20 cellular contexts compared by ENCODE assay signal in the genomic region with DNA sequence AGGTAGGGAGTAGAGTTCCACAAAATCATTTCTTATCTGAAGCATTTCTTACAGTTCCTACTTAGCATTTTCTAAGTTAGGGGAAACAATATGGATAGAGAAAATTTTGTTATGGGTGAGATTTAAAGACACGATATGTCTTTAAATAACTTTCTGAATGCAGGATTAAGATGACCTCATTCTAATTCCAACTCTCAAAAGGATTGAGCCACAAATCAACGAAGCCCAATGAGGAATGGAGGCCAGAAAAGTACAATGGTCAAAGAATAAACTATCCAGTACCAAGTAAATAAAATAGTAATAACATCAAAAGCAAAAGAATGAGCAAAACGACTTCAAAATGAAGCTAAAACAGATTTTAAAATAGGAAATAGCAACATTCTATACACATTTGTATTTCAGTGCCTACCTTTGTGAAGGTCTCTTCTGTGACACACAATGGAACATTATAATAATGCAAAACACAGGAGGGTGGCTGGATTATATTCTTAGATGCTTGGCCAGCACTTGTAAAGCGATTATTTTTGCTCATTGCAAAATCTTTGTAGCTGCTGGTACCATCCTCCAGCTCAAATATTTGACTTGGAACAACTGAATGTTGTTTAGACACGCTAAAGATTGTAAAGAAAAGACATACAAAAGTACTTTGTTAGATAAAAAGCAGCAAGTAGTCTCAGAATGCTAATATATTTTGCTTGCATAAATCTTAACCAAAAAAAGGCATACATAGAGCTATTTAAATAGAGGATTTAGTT. TPM values are rescaled to one million over a fixed set of nuclear protein-coding genes. Genes with fewer than 3 reads are reported as not detected.
DNase-seq lines count a peak whose midpoint lies in the region; ATAC-seq, FAIRE-seq and TF ChIP-seq lines count a peak whose summit lies in the region.
"Had no signal": no experiment of that assay in that cellular context is flagged by ENCODE, and none has a peak within 500 bp of the region (broad histone marks: within the 10 kb centered on the region; RNA-seq: fewer than 3 reads in every experiment).

No MANE protein-coding gene starts in this region.

- H3K27ac ChIP-seq in Karpas-422 (ENCODE audit: low read length) (0 out of 2 replicates have a peak overlapping the region, but pooled peaks have one; percentile 1), smooth muscle cell (ENCODE audit: low read depth) (peak overlapping the region; percentile 14)

- 88% methylated on average over 5 of the region's 5 CpGs for WGBS in smooth muscle cell (ENCODE audit: low lambda C conversion rate)

- DNase-seq in D721Med (ENCODE audit: insufficient read length, low spot score) (no peak), Karpas-422 (no peak), left lobe of liver (ENCODE audit: low spot score) (no peak), smooth muscle cell (lab: John Stamatoyannopoulos, UW; ENCODE audit: unreplicated experiment) (no peak), DMS114 treated with DMSO at 0.1 percent for 48 hours (lab: John Stamatoyannopoulos, UW; ENCODE audit: unreplicated experiment) (no peak), GM12891 (ENCODE audit: insufficient read length, low spot score) (no peak), nucleus accumbens (lab: John Stamatoyannopoulos, UW) (no peak)
- DNase-seq: ACHN, BE2C, Kasumi-1, MV-4-11, NCI-H1105 treated with DMSO at 0.1 percent for 48 hours, NCI-H2029, NCI-H446, NCI-H524 treated with DMSO at 0.1 percent for 48 hours, NCI-H774, SIG-M5, SW 1271 had no signal

- H3F3A ChIP-seq in smooth muscle cell (ENCODE audit: low read depth), result peaks cover 17% of the 10 kb centered on the region

- H3K9me3 ChIP-seq in Karpas-422 (ENCODE audit: low read length) (no peaks in the 10 kb centered on the region), smooth muscle cell (replicated peaks; ENCODE audit: low read depth) (no peaks in the 10 kb centered on the region)
- H3K9me3 ChIP-seq: BE2C, SK-N-SH had no signal

- H3K36me3 ChIP-seq in Karpas-422 (ENCODE audit: insufficient read depth, low read length) (peaks cover 79% of the 10 kb centered on the region), smooth muscle cell (ENCODE audit: low read depth) (peaks cover 14% of the 10 kb centered on the region)

- peak; percentile 84 for ATAC-seq in left lobe of liver
- ATAC-seq: HCT116 had no signal

- H3K9ac ChIP-seq in Karpas-422 (ENCODE audit: low read length) (no peak overlapping the region), smooth muscle cell (ENCODE audit: low read depth) (no peak overlapping the region)
- H3K9ac ChIP-seq: SK-N-SH had no signal

- H3K27me3 ChIP-seq in Karpas-422 (ENCODE audit: low read length) (no peaks in the 10 kb centered on the region), smooth muscle cell (ENCODE audit: low read depth) (no peaks in the 10 kb centered on the region)
- H3K27me3 ChIP-seq: BE2C had no signal

- H2AFZ ChIP-seq in Karpas-422 (ENCODE audit: low read length) (no peak overlapping the region), smooth muscle cell (ENCODE audit: low read depth) (no peak overlapping the region)

- H3K4me2 ChIP-seq in Karpas-422 (ENCODE audit: low read depth, low read length, poor library complexity, severe bottlenecking) (no peak overlapping the region), smooth muscle cell (peak overlapping the region; percentile 10)
- H3K4me2 ChIP-seq: SK-N-SH had no signal

- TF ChIP-seq POLR2A in GM12891 (IDR thresholded peaks at IDR 0.05; ENCODE audit: low read depth, low read length), result no peak

- H3K79me2 ChIP-seq in Karpas-422 (ENCODE audit: low read length) (peaks cover 46% of the 10 kb centered on the region), smooth muscle cell (ENCODE audit: low read depth) (peaks cover 13% of the 10 kb centered on the region)

- TF ChIP-seq CTCF in D721Med (IDR thresholded peaks at IDR 0.05; ENCODE audit: insufficient read depth, missing control alignments), result no peak
- no peak for TF ChIP-seq CTCF in smooth muscle cell (IDR thresholded peaks at IDR 0.05; ENCODE audit: borderline replicate concordance, insufficient read depth, poor library complexity, severe bottlenecking)

- H3K4me3 ChIP-seq in Karpas-422 (ENCODE audit: low read length), result no peak overlapping the region
- no peak overlapping the region for H3K4me3 ChIP-seq in smooth muscle cell

- no peaks in the 10 kb centered on the region for H3K9me2 ChIP-seq in Karpas-422 (replicated peaks; ENCODE audit: insufficient read depth, low read length)
- H3K9me2 ChIP-seq: SK-N-SH had no signal

- H4K20me1 ChIP-seq in Karpas-422 (ENCODE audit: insufficient read depth, low read depth, low read length) (no peaks in the 10 kb centered on the region), smooth muscle cell (ENCODE audit: low read depth) (peaks cover 64% of the 10 kb centered on the region)

- peak; percentile 72 for FAIRE-seq in D721Med (lab: Jason Lieb, UNC)
- FAIRE-seq in GM12891 (lab: Jason Lieb, UNC), result no peak

- H3K4me1 ChIP-seq in Karpas-422 (ENCODE audit: low read length) (peaks cover 29% of the 10 kb centered on the region), smooth muscle cell (ENCODE audit: low read depth) (no peaks in the 10 kb centered on the region)
- H3K4me1 ChIP-seq: BE2C had no signal

TF ChIP-seq in GM12891, 5 proteins besides CTCF, POLR2A, EP300 and RAD21:
- TF ChIP-seq PAX5 (IDR thresholded peaks at IDR 0.05; ENCODE audit: insufficient read depth, low read length, severe bottlenecking) (no peak), SPI1 (IDR thresholded peaks at IDR 0.05; ENCODE audit: low read depth, low read length) (no peak), POU2F2 (IDR thresholded peaks at IDR 0.05; ENCODE audit: low read depth, low read length) (no peak), TAF1 (IDR thresholded peaks at IDR 0.05; ENCODE audit: low read depth, low read length) (no peak), POLR2AphosphoS5 (IDR thresholded peaks at IDR 0.05; ENCODE audit: low read depth, low read length) (no peak)

RNA-seq across cellular contexts. Expression of a gene that starts 33.8 kb away (rescaled TPM):
- total RNA-seq in Karpas-422 (2014; rRNA removed; shearing (Covaris generic); ENCODE audit: low replicate concordance), result 58.3 and 131 TPM in 2 replicates
- total RNA-seq in left lobe of liver (12.3 TPM), smooth muscle cell (37.4 and 57.1 TPM in 2 replicates)
- polyA plus RNA-seq in smooth muscle cell, result 40.2 and 42.8 TPM in 2 replicates
- 30.7 TPM for polyA plus RNA-seq in GM12891 (2012; ENCODE audit: low read depth, missing spikeins)
